Comparison of ENCODE assay signal across 8 cellular contexts in the genomic region with DNA sequence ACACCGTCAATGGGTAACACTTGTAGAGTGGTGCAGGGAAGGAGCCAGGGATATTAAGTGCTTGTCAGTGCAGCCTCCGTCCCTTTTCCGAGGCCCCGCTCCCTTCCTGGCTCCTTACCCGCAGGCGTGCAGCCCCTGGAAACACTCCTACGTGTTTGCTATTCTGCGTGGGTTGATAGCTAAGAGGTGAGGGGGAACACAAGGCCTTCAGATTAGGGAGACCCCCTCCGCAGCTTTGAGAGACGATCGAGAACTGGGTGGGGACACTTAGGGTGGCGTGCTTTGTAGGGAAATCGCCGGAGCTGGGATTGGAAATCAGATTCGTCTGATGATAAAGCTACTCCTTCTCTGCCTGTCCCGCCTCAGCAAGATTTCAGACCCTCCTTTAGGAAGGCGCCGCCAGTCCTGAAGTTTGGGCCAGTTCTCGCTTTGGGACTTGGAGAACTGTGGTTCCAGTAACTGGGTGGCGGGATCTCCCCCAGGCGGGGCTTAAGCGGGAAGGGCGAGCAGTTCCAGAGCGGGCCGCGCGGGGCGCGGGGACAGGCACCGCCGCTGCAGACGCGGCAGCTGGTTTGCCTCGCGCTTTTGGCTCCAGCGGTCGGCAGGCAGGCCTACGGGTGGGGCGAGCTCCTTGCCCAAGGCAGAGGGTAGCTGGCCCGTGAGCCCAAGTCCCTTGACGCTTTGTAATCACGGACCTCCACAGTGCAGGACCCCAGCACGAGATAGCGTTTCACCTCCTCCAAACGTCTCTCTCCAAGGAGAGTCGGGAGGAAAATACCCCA. TPM values are rescaled to one million over a fixed set of nuclear protein-coding genes. Genes with fewer than 3 reads are reported as not detected.
DNase-seq lines count a peak whose midpoint lies in the region; ATAC-seq and TF ChIP-seq lines count a peak whose summit lies in the region.

No MANE protein-coding gene starts in this region.

- H3K4me2 ChIP-seq in Loucy (ENCODE audit: low read depth, low read length, poor library complexity, severe bottlenecking): peak overlapping the region; percentile 79
- peak overlapping the region; percentile 94 for H3K4me2 ChIP-seq in hepatocyte

- no peaks in the 10 kb centered on the region for H3K27me3 ChIP-seq in Loucy (ENCODE audit: insufficient read depth, low read length, poor library complexity, severe bottlenecking)
- peaks cover 8% of the 10 kb centered on the region for H3K27me3 ChIP-seq in ascending aorta
- peaks cover 44% of the 10 kb centered on the region for H3K27me3 ChIP-seq in hepatocyte

- H3K36me3 ChIP-seq in Loucy (ENCODE audit: insufficient read depth, low read length) (no peaks in the 10 kb centered on the region), ascending aorta (no peaks in the 10 kb centered on the region), hepatocyte (replicated peaks; ENCODE audit: insufficient read depth, low read depth) (no peaks in the 10 kb centered on the region)

- H3F3A ChIP-seq in Loucy (ENCODE audit: low read depth): no peaks in the 10 kb centered on the region

- H2AFZ ChIP-seq in Loucy (ENCODE audit: low read length): peak overlapping the region; percentile 90
- H2AFZ ChIP-seq in hepatocyte: peak overlapping the region; percentile 73

- WGBS in hepatocyte (ENCODE audit: low lambda C conversion rate, missing lambda C conversion rate): 13% methylated on average over 41 of the region's 46 CpGs

- intact Hi-C loops in ascending aorta (cut with DNase I): no loop called here

- DNase-seq in Daoy (ENCODE audit: low read depth): peak; percentile 82
- DNase-seq in GOT3 (lab: John Stamatoyannopoulos, UW): peak; percentile 40
- DNase-seq in T follicular helper cell (ENCODE audit: low read depth): peak; percentile 13
- DNase-seq in ascending aorta (ENCODE audit: low spot score in 2 of 2): peak; percentile 26 to 90
- DNase-seq in hepatocyte (ENCODE audit: low spot score): peak; percentile 83
- peak; percentile 89 for DNase-seq in retina

- H3K9me2 ChIP-seq in Loucy (replicated peaks; ENCODE audit: low read depth, low read length): no peaks in the 10 kb centered on the region
- H3K9me2 ChIP-seq in hepatocyte (replicated peaks; ENCODE audit: insufficient read depth): no peaks in the 10 kb centered on the region

- no peaks in the 10 kb centered on the region for H3K79me2 ChIP-seq in Loucy (ENCODE audit: insufficient read depth, low read length)
- H3K79me2 ChIP-seq in hepatocyte: no peaks in the 10 kb centered on the region

- peak overlapping the region; percentile 52 for H3K9ac ChIP-seq in Loucy (ENCODE audit: low read depth, low read length, poor library complexity, severe bottlenecking)

- H4K20me1 ChIP-seq in Loucy (ENCODE audit: insufficient read depth, low read length, poor library complexity, severe bottlenecking) (no peaks in the 10 kb centered on the region), hepatocyte (ENCODE audit: insufficient read depth, poor library complexity, severe bottlenecking) (no peaks in the 10 kb centered on the region)

- peaks cover 6% of the 10 kb centered on the region for H3K4me1 ChIP-seq in Loucy (ENCODE audit: insufficient read depth, low read length, poor library complexity, severe bottlenecking)
- peaks cover 0 to 6% of the 10 kb centered on the region in 2 donors for H3K4me1 ChIP-seq in ascending aorta
- H3K4me1 ChIP-seq in hepatocyte (ENCODE audit: insufficient read depth): peaks cover 30% of the 10 kb centered on the region

- TF ChIP-seq CTCF in Loucy (conservative IDR thresholded peaks at IDR 0.05; ENCODE audit: low read length): peak; percentile 55
- peak; percentile 71 to 90 (median 81) for TF ChIP-seq CTCF in ascending aorta (IDR thresholded peaks at IDR 0.05)
- peak; percentile 48 for TF ChIP-seq CTCF in hepatocyte (IDR thresholded peaks at IDR 0.05; ENCODE audit: poor library complexity)

- peak overlapping the region; percentile 60 to 64 for H3K27ac ChIP-seq in ascending aorta
- H3K27ac ChIP-seq in hepatocyte: peak overlapping the region; percentile 23

- H3K4me3 ChIP-seq in Loucy (ENCODE audit: low read length, poor library complexity, severe bottlenecking) (peak overlapping the region; percentile 78), ascending aorta (peak overlapping the region; percentile 68 to 80), hepatocyte (peak overlapping the region; percentile 39)

- no peaks in the 10 kb centered on the region for H3K9me3 ChIP-seq in Loucy (ENCODE audit: insufficient read depth, low read depth, low read length)
- H3K9me3 ChIP-seq in ascending aorta: no peaks in the 10 kb centered on the region
- H3K9me3 ChIP-seq in hepatocyte (ENCODE audit: low read depth): no peaks in the 10 kb centered on the region

- no peak for ATAC-seq in GM21526 (IDR thresholded peaks at IDR 0.05; ENCODE audit: low FRiP score, unreplicated experiment)

RNA-seq across cellular contexts. Expression of gene FAM107A, which starts 8.0 kb away (rescaled TPM):
- 0.11 TPM in 1 of 2 replicates, not detected in the other for total RNA-seq in Daoy (2014; rRNA removed; shearing (Covaris generic))
- total RNA-seq in ascending aorta (93.4 TPM), hepatocyte (0.24 and 0.93 TPM in 2 replicates)
- polyA plus RNA-seq in hepatocyte: 0.40 and 0.58 TPM in 2 replicates

RNA-seq across cellular contexts. Expression of gene ACOX2, which starts 48.2 kb away (rescaled TPM):
- 0.11 and 4.2 TPM in 2 replicates for total RNA-seq in Daoy (2014; rRNA removed; shearing (Covaris generic))
- total RNA-seq in ascending aorta: 32.6 TPM
- total RNA-seq in hepatocyte: 20.1 and 26.2 TPM in 2 replicates
- polyA plus RNA-seq in hepatocyte: 30.6 and 31.3 TPM in 2 replicates

Comparison
In these comparisons a context has a peak if more than half of its experiments do, and no peak if none do; other contexts are left out.
1. DNase-seq: peak in every context shown above with its lines; median percentile 89 in retina; 83 in hepatocyte; 82 in Daoy; 58 in ascending aorta; 40 in GOT3; 13 in T follicular helper cell.
2. RNA of gene FAM107A, which starts 8.0 kb away (total RNA-seq): 93.4 TPM in ascending aorta (single experiment); 0.24 to 0.93 TPM in hepatocyte and 0.11 TPM in Daoy; every median in the first group is over 10 times any median in the second.
3. Peak in every context shown above with its lines, with median percentiles within 50 percentile points of each other: H3K4me3 ChIP-seq and CTCF ChIP-seq.